Comparison of ENCODE assay signal across 1 cellular context in genomic region chr5:94103507-94104245, GRCh38.
A peak's percentile ranks its signal among the peaks of the same experiment; 100 is the strongest.
TF ChIP-seq lines count a peak whose summit lies in the region.

No MANE protein-coding gene starts in this region.

TF ChIP-seq in K562, 482 proteins besides CTCF, POLR2A, EP300 and RAD21 (continued from another document):
- TF ChIP-seq TFAP4 (CRISPR knock-in tag; IDR thresholded peaks at IDR 0.05; ENCODE audit: borderline replicate concordance): no peak
- TF ChIP-seq ID3 (CRISPR knock-in tag; IDR thresholded peaks at IDR 0.05): no peak
- no peak for TF ChIP-seq ID3 (tag; IDR thresholded peaks at IDR 0.05)
- TF ChIP-seq MCM7 (IDR thresholded peaks at IDR 0.05): no peak
- TF ChIP-seq TEAD4 (IDR thresholded peaks at IDR 0.05; ENCODE audit: low read length): peak; percentile 63
- TF ChIP-seq TEAD4 (CRISPR knock-in tag; IDR thresholded peaks at IDR 0.05; ENCODE audit: borderline replicate concordance): no peak
